Comparison of ENCODE assay signal across 8 cellular contexts in the genomic region with DNA sequence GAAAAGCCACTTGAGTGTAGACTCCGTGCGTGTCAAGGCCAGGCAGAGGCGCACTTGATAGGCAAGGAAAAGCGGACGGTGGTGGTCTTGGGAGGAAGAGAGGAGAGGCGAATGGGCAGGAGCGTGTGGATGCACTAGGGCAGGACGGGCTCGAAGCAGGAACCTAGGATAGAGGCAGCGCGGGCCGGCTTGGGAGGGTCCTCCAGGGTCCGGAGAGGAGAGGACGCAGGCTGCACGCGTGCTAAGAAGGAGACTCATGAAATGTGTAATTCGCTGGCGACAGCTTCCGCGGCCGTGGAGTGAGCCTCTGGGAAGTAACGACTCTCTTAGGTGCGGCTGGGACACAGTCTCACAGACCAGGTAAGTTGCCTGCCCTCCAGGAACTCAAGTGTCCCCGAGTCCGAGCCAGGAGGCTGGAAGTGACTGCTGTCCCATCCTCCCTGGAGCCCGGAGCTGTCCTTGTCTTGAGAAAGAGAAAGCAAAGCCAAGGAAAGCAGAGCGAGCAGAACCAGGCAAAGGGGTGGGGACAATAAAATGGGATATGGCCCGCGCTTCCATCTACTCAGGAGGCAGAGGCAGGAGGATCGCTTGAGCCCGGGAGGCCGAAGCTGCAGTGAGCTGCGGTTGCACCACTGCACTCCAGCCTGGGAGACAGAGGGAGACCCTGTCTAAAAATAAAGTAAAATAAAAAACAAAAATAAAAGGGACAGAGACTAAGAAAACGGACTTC. TPM values are rescaled to one million over a fixed set of nuclear protein-coding genes. Genes with fewer than 3 reads are reported as not detected.
DNase-seq lines count a peak whose midpoint lies in the region; ATAC-seq, FAIRE-seq and TF ChIP-seq lines count a peak whose summit lies in the region.

No MANE protein-coding gene starts in this region.

- peak overlapping the region; percentile 85 to 97 (median 90) for H3K4me3 Mint-ChIP-seq in CD8-positive, alpha-beta memory T cell

- TF ChIP-seq RAD21 in H1 (IDR thresholded peaks at IDR 0.05 in 1 of 2, conservative IDR thresholded peaks at IDR 0.05 in 1 of 2; ENCODE audit: low read depth in 2 of 2, low read length in 2 of 2), result no peak

- H3K56ac ChIP-seq in H1 (replicated peaks; ENCODE audit: insufficient read length, low read depth, low read length), result peak overlapping the region; percentile 54

- H3K4ac ChIP-seq in H1 (replicated peaks; ENCODE audit: insufficient read length, low read depth, low read length), result peak overlapping the region; percentile 66

- FAIRE-seq in H1 (lab: Jason Lieb, UNC), result no peak

- peak overlapping the region; percentile 85 to 92 for H3K4me2 ChIP-seq in H1 (ENCODE audit: insufficient read depth in 1 of 2, low read depth in 2 of 2, low read length in 2 of 2)

- H3K79me1 ChIP-seq in H1 (ENCODE audit: low read depth, low read length), result no peaks in the 10 kb centered on the region

- WGBS in H1 (ENCODE audit: extremely low coverage in 1 of 2, insufficient coverage in 1 of 2, insufficient read length in 1 of 2, insufficient replicate concordance in 2 of 2, low coverage in 1 of 2, low lambda C conversion rate in 2 of 2, missing lambda C conversion rate in 1 of 2), 2 experiments, result 87% methylated on average over 34 of the region's 34 CpGs; no CpG with 5 or more reads in 1 of the 2 experiments

- H3K79me2 ChIP-seq in H1 (ENCODE audit: control insufficient read depth in 1 of 2, insufficient read depth in 2 of 2, low read length in 2 of 2), result no peaks in the 10 kb centered on the region

- H3K9ac ChIP-seq in NT2/D1 (ENCODE audit: insufficient read length, low read depth), result peak overlapping the region; percentile 77
- peak overlapping the region in 2 of 4 experiments; percentile 9 to 23; a peak in 1 of 7 replicates for H3K9ac ChIP-seq in H1 (replicated peaks in 1 of 4; ENCODE audit: extremely low read depth in 1 of 4, low read depth in 3 of 4, low read length in 3 of 4)

- H3K27me3 ChIP-seq in CD8-positive, alpha-beta memory T cell (ENCODE audit: insufficient read depth, low read length, poor library complexity, severe bottlenecking), result no peaks in the 10 kb centered on the region
- H3K27me3 ChIP-seq in NT2/D1 (ENCODE audit: insufficient read depth, insufficient read length) (peaks cover 30% of the 10 kb centered on the region), H1 (replicated peaks in 1 of 4; ENCODE audit: control insufficient read depth in 3 of 4, extremely low read depth in 1 of 4, insufficient read depth in 3 of 4, low read length in 3 of 4) (peaks cover 9 to 32% (median 18%) of the 10 kb centered on the region in 4 experiments), neutrophil (no peaks in the 10 kb centered on the region)

- no peaks in the 10 kb centered on the region for H3K9me3 Mint-ChIP-seq in CD8-positive, alpha-beta memory T cell

- POLR2A ChIA-PET in CD8-positive, alpha-beta memory T cell (lab: Charles Lee), result no interaction called here
- POLR2A ChIA-PET in H1 (lab: Charles Lee; ENCODE audit: partially characterized antibody), result no interaction called here

- 0 out of 2 replicates have a peak overlapping the region, but pooled peaks have one; percentile 66 for H2AFZ ChIP-seq in H1 (ENCODE audit: low read length)

- H2AK5ac ChIP-seq in H1 (ENCODE audit: low read depth, low read length), result no peak overlapping the region

- no peak for ATAC-seq in GM21528 (IDR thresholded peaks at IDR 0.05; ENCODE audit: low FRiP score, unreplicated experiment)

- H2BK20ac ChIP-seq in H1 (ENCODE audit: low read length), result no peak overlapping the region

- no peak for DNase-seq in CD8-positive, alpha-beta memory T cell
- DNase-seq in NT2/D1 (ENCODE audit: low read depth, low spot score) (no peak), H1 (ENCODE audit: low read depth in 1 of 2, low spot score in 2 of 2) (no peak), cerebellar cortex (ENCODE audit: low spot score) (no peak), NCI-H774 (lab: John Stamatoyannopoulos, UW) (no peak)
- DNase-seq in stimulated activated naive CD4-positive, alpha-beta T cell (lab: John Stamatoyannopoulos, UW), result no peak

- H2BK120ac ChIP-seq in H1 (replicated peaks; ENCODE audit: low read depth, low read length), result no peak overlapping the region

- no peak overlapping the region for H4K8ac ChIP-seq in H1 (ENCODE audit: extremely low read depth, insufficient read depth, low read length)

- no peak for TF ChIP-seq POLR2A in H1 (IDR thresholded peaks at IDR 0.05; ENCODE audit: control extremely low read depth in 1 of 2, low read depth in 2 of 2, low read length in 2 of 2)

- no peak for TF ChIP-seq CTCF in H1 (IDR thresholded peaks at IDR 0.05; ENCODE audit: control extremely low read depth in 1 of 3, insufficient read depth in 1 of 3, low read depth in 1 of 3, low read length in 3 of 3)
- TF ChIP-seq CTCF in neutrophil (IDR thresholded peaks at IDR 0.05), result no peak

- H3K27ac Mint-ChIP-seq in CD8-positive, alpha-beta memory T cell, result peak overlapping the region; percentile 77 to 98 (median 90)

- no peak for TF ChIP-seq EP300 in H1 (IDR thresholded peaks at IDR 0.05; ENCODE audit: borderline replicate concordance in 1 of 2, low read depth in 2 of 2, low read length in 2 of 2)

- H4K5ac ChIP-seq in H1 (ENCODE audit: insufficient read length, low read depth, low read length), result no peak overlapping the region

- peaks cover 0 to 11% (median 0%) of the 10 kb centered on the region in 3 donors for H3K36me3 Mint-ChIP-seq in CD8-positive, alpha-beta memory T cell

- H2BK5ac ChIP-seq in H1 (ENCODE audit: low read depth, low read length), result no peak overlapping the region

- H3K27ac ChIP-seq in CD8-positive, alpha-beta memory T cell (ENCODE audit: low read depth, low read length), result peak overlapping the region; percentile 68
- H3K27ac ChIP-seq in H1 (ENCODE audit: low read depth, low read length) (no peak overlapping the region), neutrophil (peak overlapping the region; percentile 98)

- H2BK15ac ChIP-seq in H1 (ENCODE audit: low read length), result no peak overlapping the region; the same call in 1 of the 2 replicates

- H4K20me1 ChIP-seq in H1 (replicated peaks in 1 of 2; ENCODE audit: control insufficient read depth in 1 of 2, insufficient read depth in 2 of 2, low read length in 2 of 2), result peaks cover 2 to 7% of the 10 kb centered on the region in 2 experiments

- H3K4me3 ChIP-seq in CD8-positive, alpha-beta memory T cell (ENCODE audit: low read length), result peak overlapping the region; percentile 35
- H3K4me3 ChIP-seq in NT2/D1 (ENCODE audit: insufficient read length, low read depth) (peak overlapping the region; percentile 21), H1 (ENCODE audit: extremely low read depth in 1 of 4, insufficient read depth in 2 of 4, low read depth in 3 of 4, low read length in 4 of 4) (peak overlapping the region; percentile 36 to 94 (median 68); a peak in 7 of 8 replicates), neutrophil (ENCODE audit: low read depth in 1 of 2, low read length in 1 of 2) (peak overlapping the region; percentile 93 to 99)

- H3K4me1 ChIP-seq in CD8-positive, alpha-beta memory T cell (ENCODE audit: insufficient read depth, low read length), result peaks cover 26% of the 10 kb centered on the region
- H3K4me1 ChIP-seq in NT2/D1 (ENCODE audit: insufficient read depth, insufficient read length) (no peaks in the 10 kb centered on the region), H1 (replicated peaks in 1 of 4; ENCODE audit: control insufficient read depth in 3 of 4, insufficient read depth in 4 of 4, low read length in 3 of 4) (peaks cover 0 to 3% (median 2%) of the 10 kb centered on the region in 4 experiments; a peak in 4 of 7 replicates), neutrophil (ENCODE audit: control insufficient read depth in 1 of 2, insufficient read depth in 1 of 2, low read depth in 1 of 2, low read length in 1 of 2) (peaks cover 23 to 37% of the 10 kb centered on the region in 2 experiments)

- H3K18ac ChIP-seq in H1 (ENCODE audit: extremely low read depth, low read length), result no peak overlapping the region

- no peaks in the 10 kb centered on the region for H3K36me3 ChIP-seq in CD8-positive, alpha-beta memory T cell (ENCODE audit: insufficient read depth, low read length)
- no peaks in the 10 kb centered on the region for H3K36me3 ChIP-seq in NT2/D1 (ENCODE audit: insufficient read depth, insufficient read length, low read length)
- H3K36me3 ChIP-seq in H1 (ENCODE audit: control insufficient read depth in 2 of 4, insufficient read depth in 4 of 4, low read length in 3 of 4), result no peaks in the 10 kb centered on the region
- H3K36me3 ChIP-seq in neutrophil, result peaks cover 13% of the 10 kb centered on the region

- H4K91ac ChIP-seq in H1 (replicated peaks; ENCODE audit: insufficient read length, low read length), result no peak overlapping the region

- H3K4me1 Mint-ChIP-seq in CD8-positive, alpha-beta memory T cell, result peaks cover 38 to 43% (median 40%) of the 10 kb centered on the region in 3 donors

- H3K14ac ChIP-seq in H1 (ENCODE audit: insufficient read length), result no peak overlapping the region

- CTCF ChIA-PET in CD8-positive, alpha-beta memory T cell (lab: Charles Lee), result interaction anchor here (0.7 to 5.2 kb wide), 3 partner anchors 9 to 88 kb away, joined by 3 to 26 read pairs (median 3); no protein-coding TSS in a partner anchor
- CTCF ChIA-PET in H1 (lab: Charles Lee; ENCODE audit: partially characterized antibody), result interaction anchor here (0.6 to 1.5 kb wide), 6 partner anchors 8 to 699 kb away, joined by 3 to 4 read pairs (median 3); no protein-coding TSS in a partner anchor

- H3K23me2 ChIP-seq in H1 (ENCODE audit: low read depth, low read length), result peaks cover 10% of the 10 kb centered on the region; the same call in 1 of the 2 replicates

- no peak overlapping the region for H3K23ac ChIP-seq in H1 (ENCODE audit: insufficient read length)

- H3K27me3 Mint-ChIP-seq in CD8-positive, alpha-beta memory T cell, result no peaks in the 10 kb centered on the region

- H2BK12ac ChIP-seq in H1 (ENCODE audit: low read depth, low read length), result no peak overlapping the region

- no peaks in the 10 kb centered on the region for H3K9me3 ChIP-seq in CD8-positive, alpha-beta memory T cell (ENCODE audit: low read length)
- H3K9me3 ChIP-seq in NT2/D1 (ENCODE audit: insufficient read depth, low read length) (no peaks in the 10 kb centered on the region), H1 (ENCODE audit: insufficient read depth in 2 of 2, low read depth in 1 of 2, low read length in 1 of 2) (no peaks in the 10 kb centered on the region), neutrophil (no peaks in the 10 kb centered on the region)

RNA-seq across cellular contexts. Expression of gene IL17RA, which starts 0.8 kb away (rescaled TPM):
- 10 to 100 TPM; 21.7 to 22.0 TPM for total RNA-seq in CD8-positive, alpha-beta memory T cell
- 30.2 TPM for polyA plus RNA-seq in CD8-positive, alpha-beta memory T cell
- total RNA-seq in H1 (2021; fragmentation: NEBNext Ultra II Directional; extraction: Animal tissue kit (Norgen Biotek cat#: 25700)), result 7.1 and 9.9 TPM in 2 replicates
- 5.6 and 9.3 TPM in 2 replicates for polyA plus RNA-seq in H1 (2011; rRNA removed)
- 5.3 TPM for polyA plus RNA-seq in H1 (2011; cell fraction: cytosol; rRNA removed)
- polyA plus RNA-seq in H1 (2011; cell fraction: nucleus; rRNA removed), result 9.2 TPM
- 3.9 to 4.6 TPM (median 4.5 TPM) in 4 replicates for polyA plus RNA-seq in H1 (2012, experiment 1 of 2)
- 4.0 TPM for polyA plus RNA-seq in H1 (2012, experiment 2 of 2)
- polyA plus RNA-seq in H1 (2013, experiment 1 of 2), result 7.6 TPM
- 7.6 TPM for polyA plus RNA-seq in H1 (2013, experiment 2 of 2)
- polyA minus RNA-seq in H1 (2011; rRNA and poly(A)+ RNA removed), result 7.4 and 10.6 TPM in 2 replicates
- polyA minus RNA-seq in H1 (2011; cell fraction: cytosol; rRNA and poly(A)+ RNA removed), result 3.4 TPM
- 5.5 TPM for polyA minus RNA-seq in H1 (2011; cell fraction: nucleus; rRNA and poly(A)+ RNA removed)

RNA-seq across cellular contexts. Expression of gene TMEM121B, which starts 37.2 kb away (rescaled TPM):
- total RNA-seq in CD8-positive, alpha-beta memory T cell, result under 1 TPM; 0.11 to 0.15 TPM
- not detected for polyA plus RNA-seq in CD8-positive, alpha-beta memory T cell
- total RNA-seq in H1 (2021; fragmentation: NEBNext Ultra II Directional; extraction: Animal tissue kit (Norgen Biotek cat#: 25700)), result 6.7 and 6.9 TPM in 2 replicates
- 4.3 and 4.9 TPM in 2 replicates for polyA plus RNA-seq in H1 (2011; rRNA removed)
- polyA plus RNA-seq in H1 (2011; cell fraction: cytosol; rRNA removed), result 2.8 TPM
- polyA plus RNA-seq in H1 (2011; cell fraction: nucleus; rRNA removed), result 4.8 TPM
- polyA plus RNA-seq in H1 (2012, experiment 1 of 2), result 5.9 to 7.5 TPM (median 6.1 TPM) in 4 replicates
- polyA plus RNA-seq in H1 (2012, experiment 2 of 2), result 7.4 TPM
- 7.1 TPM for polyA plus RNA-seq in H1 (2013, experiment 1 of 2)
- polyA plus RNA-seq in H1 (2013, experiment 2 of 2), result 8.0 TPM
- 4.7 and 6.0 TPM in 2 replicates for polyA minus RNA-seq in H1 (2011; rRNA and poly(A)+ RNA removed)
- polyA minus RNA-seq in H1 (2011; cell fraction: cytosol; rRNA and poly(A)+ RNA removed), result 3.7 TPM
- polyA minus RNA-seq in H1 (2011; cell fraction: nucleus; rRNA and poly(A)+ RNA removed), result 3.5 TPM

Comparison
In these comparisons a context has a peak if more than half of its experiments do, and no peak if none do; other contexts are left out.
1. H3K4me3 ChIP-seq: peak in every context shown above with its lines; median percentile 96 in neutrophil; 68 in H1; 35 in CD8-positive, alpha-beta memory T cell; 21 in NT2/D1.